31 cellular contexts compared by ENCODE assay signal in the genomic region with DNA sequence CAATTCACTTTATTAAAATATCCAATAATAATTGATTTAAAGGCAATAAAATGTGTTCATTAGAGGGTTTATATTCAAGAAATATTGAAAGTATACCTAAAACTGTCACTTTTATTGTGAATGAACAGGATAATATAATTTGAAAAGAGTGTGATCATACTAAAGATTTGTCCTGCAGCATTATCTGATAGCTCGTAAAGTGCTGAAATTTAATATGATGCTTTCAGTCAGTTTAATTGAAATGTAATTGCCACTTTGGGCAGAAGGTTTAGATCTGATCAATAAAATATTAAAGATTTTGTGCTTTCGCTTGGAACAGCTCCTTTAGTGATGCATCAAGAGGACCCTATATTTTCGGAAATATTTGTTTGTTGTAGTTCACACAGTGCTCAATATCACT.
DNase-seq lines count a peak whose midpoint lies in the region; ATAC-seq and TF ChIP-seq lines count a peak whose summit lies in the region.
"Had no signal": no experiment of that assay in that cellular context is flagged by ENCODE, and none has a peak within 500 bp of the region (broad histone marks: within the 10 kb centered on the region; RNA-seq: fewer than 3 reads in every experiment).

No MANE protein-coding gene starts in this region.

- no peaks in the 10 kb centered on the region for H4K20me1 ChIP-seq in SK-N-SH (ENCODE audit: insufficient read depth)
- H4K20me1 ChIP-seq: BLaER1; BLaER1 treated with 17β-estradiol and CSF1 and Interleukin-3, amounts not matched to agents 10 nM and 100 nM had no signal

- H3K79me2 ChIP-seq in SK-N-SH (ENCODE audit: insufficient read depth) = no peaks in the 10 kb centered on the region

- no peaks in the 10 kb centered on the region for H3K9me3 ChIP-seq in SK-N-SH
- no peaks in the 10 kb centered on the region for H3K9me3 ChIP-seq in tibial nerve
- H3K9me3 ChIP-seq: A549; BLaER1; BLaER1 treated with 17β-estradiol and CSF1 and Interleukin-3, amounts not matched to agents 10 nM and 100 nM; Caco-2 had no signal

- CTCF ChIA-PET in SK-N-SH (lab: Yijun Ruan, JAX) = interaction anchor here (0.7 to 1.7 kb wide), 6 partner anchors 94 to 662 kb away, joined by 3 to 7 read pairs (median 3); no protein-coding TSS in a partner anchor

- TF ChIP-seq CTCF in SK-N-SH (IDR thresholded peaks at IDR 0.05) = no peak
- no peak for TF ChIP-seq CTCF in tibial nerve (IDR thresholded peaks at IDR 0.05)

- peaks cover 0 to 12% of the 10 kb centered on the region in 2 experiments; a peak in 2 of 4 replicates for H3K4me1 ChIP-seq in SK-N-SH (ENCODE audit: control insufficient read depth in 1 of 2, insufficient read depth in 2 of 2, low read depth in 1 of 2, low read length in 1 of 2)
- H3K4me1 ChIP-seq in tibial nerve = no peaks in the 10 kb centered on the region
- H3K4me1 ChIP-seq: A549, Caco-2 had no signal

- TF ChIP-seq EP300 in SK-N-SH (IDR thresholded peaks at IDR 0.05; ENCODE audit: borderline replicate concordance in 1 of 2, low read depth in 1 of 2, low read length in 1 of 2) (peak in 1 of 2 experiments; percentile 83; a peak in 2 of 4 replicates), tibial nerve (IDR thresholded peaks at IDR 0.05) (no peak)

- DNase-seq in SK-N-DZ (ENCODE audit: low spot score) = peak; percentile 77
- peak; percentile 4 for DNase-seq in SK-N-SH
- DNase-seq in NCI-H1092 (lab: John Stamatoyannopoulos, UW) = no peak
- DNase-seq in tibial nerve (ENCODE audit: low spot score in 2 of 2) = no peak
- DNase-seq: 8988T; ACHN; AML-193; BE2C; C1 segment of cervical spinal cord; Caco-2; Calu3; CD4-positive, alpha-beta memory T cell; CD4-positive, alpha-beta T cell; CD4-positive, CD25-positive, alpha-beta regulatory T cell; CD8-positive, alpha-beta memory T cell; CD8-positive, alpha-beta T cell; COR-L47; DMS 273 treated with DMSO at 0.1 percent for 48 hours; DMS153; DMS53; DMS79; DMS79 treated with DMSO at 0.1 percent for 48 hours; DND-41; EL had no signal

- TF ChIP-seq RAD21 in SK-N-SH (IDR thresholded peaks at IDR 0.05; ENCODE audit: low read length) = no peak

- POLR2A ChIA-PET in SK-N-SH (lab: Yijun Ruan, JAX) = no interaction called here

- no peak overlapping the region for H3K4me2 ChIP-seq in SK-N-SH
- H3K4me2 ChIP-seq: A549; BLaER1; BLaER1 treated with 17β-estradiol and CSF1 and Interleukin-3, amounts not matched to agents 10 nM and 100 nM had no signal

- H3K27ac ChIP-seq in SK-N-SH (ENCODE audit: low read depth in 2 of 2, low read length in 1 of 2) = peak overlapping the region in 1 of 2 experiments; percentile 93; a peak in 2 of 4 replicates
- no peak overlapping the region for H3K27ac ChIP-seq in tibial nerve
- H3K27ac ChIP-seq: 22Rv1; A549; BLaER1; BLaER1 treated with 17β-estradiol and CSF1 and Interleukin-3, amounts not matched to agents 10 nM and 100 nM; C4-2B had no signal

- H3F3A ChIP-seq in SK-N-SH (replicated peaks; ENCODE audit: insufficient read depth) = no peaks in the 10 kb centered on the region

- H3K4me3 ChIP-seq in SK-N-SH (ENCODE audit: low read depth in 2 of 2, low read length in 1 of 2) (no peak overlapping the region), tibial nerve (no peak overlapping the region)
- H3K4me3 ChIP-seq: A549; BLaER1; BLaER1 treated with 17β-estradiol and CSF1 and Interleukin-3, amounts not matched to agents 10 nM and 100 nM had no signal

- H2AFZ ChIP-seq in SK-N-SH (ENCODE audit: low read depth) = no peak overlapping the region

- no peaks in the 10 kb centered on the region for H3K36me3 ChIP-seq in SK-N-SH (replicated peaks in 1 of 2; ENCODE audit: control insufficient read depth in 1 of 2, insufficient read depth in 2 of 2, low read length in 1 of 2)
- H3K36me3 ChIP-seq in tibial nerve = no peaks in the 10 kb centered on the region
- H3K36me3 ChIP-seq: BE2C; BLaER1; BLaER1 treated with 17β-estradiol and CSF1 and Interleukin-3, amounts not matched to agents 10 nM and 100 nM had no signal

- no peak overlapping the region for H3K9ac ChIP-seq in SK-N-SH
- H3K9ac ChIP-seq: BLaER1; BLaER1 treated with 17β-estradiol and CSF1 and Interleukin-3, amounts not matched to agents 10 nM and 100 nM had no signal

- TF ChIP-seq POLR2A in tibial nerve (IDR thresholded peaks at IDR 0.05) = no peak

- H3K27me3 ChIP-seq in SK-N-SH (ENCODE audit: insufficient read depth) = no peaks in the 10 kb centered on the region
- H3K27me3 ChIP-seq in tibial nerve = no peaks in the 10 kb centered on the region
- H3K27me3 ChIP-seq: BE2C; BLaER1; BLaER1 treated with 17β-estradiol and CSF1 and Interleukin-3, amounts not matched to agents 10 nM and 100 nM had no signal

- no peaks in the 10 kb centered on the region; the same call in 1 of the 2 replicates for H3K9me2 ChIP-seq in SK-N-SH

- 68% methylated on average over 3 of the region's 3 CpGs for WGBS in SK-N-SH (ENCODE audit: low lambda C conversion rate)
- 92 to 95% methylated on average over 3 of the region's 3 CpGs for WGBS in tibial nerve, 2 donors

- ATAC-seq in SK-N-SH treated with all-trans-retinoic acid at 6 μM for 48 hours = no peak
- no peak for ATAC-seq in GM19397 (IDR thresholded peaks at IDR 0.05; ENCODE audit: unreplicated experiment)
- ATAC-seq: A549; CD8-positive, alpha-beta T cell had no signal

TF ChIP-seq in SK-N-SH, 30 proteins besides CTCF, POLR2A, EP300 and RAD21:
- TF ChIP-seq GATA2 (CRISPR knock-in tag; IDR thresholded peaks at IDR 0.05) (peak; percentile 89), RXRA (IDR thresholded peaks at IDR 0.05; ENCODE audit: borderline replicate concordance, low read depth) (no peak), ELF1 (IDR thresholded peaks at IDR 0.05) (no peak), NRF1 (IDR thresholded peaks at IDR 0.05; ENCODE audit: low read depth, low read length) (no peak), TCF12 (IDR thresholded peaks at IDR 0.05) (no peak), FOSL2 (IDR thresholded peaks at IDR 0.05; ENCODE audit: borderline replicate concordance, low read depth) (no peak), RCOR1 (IDR thresholded peaks at IDR 0.05; ENCODE audit: low read length) (peak; percentile 37; the same call in 1 of the 2 replicates)
- TF ChIP-seq, protein P1, sequence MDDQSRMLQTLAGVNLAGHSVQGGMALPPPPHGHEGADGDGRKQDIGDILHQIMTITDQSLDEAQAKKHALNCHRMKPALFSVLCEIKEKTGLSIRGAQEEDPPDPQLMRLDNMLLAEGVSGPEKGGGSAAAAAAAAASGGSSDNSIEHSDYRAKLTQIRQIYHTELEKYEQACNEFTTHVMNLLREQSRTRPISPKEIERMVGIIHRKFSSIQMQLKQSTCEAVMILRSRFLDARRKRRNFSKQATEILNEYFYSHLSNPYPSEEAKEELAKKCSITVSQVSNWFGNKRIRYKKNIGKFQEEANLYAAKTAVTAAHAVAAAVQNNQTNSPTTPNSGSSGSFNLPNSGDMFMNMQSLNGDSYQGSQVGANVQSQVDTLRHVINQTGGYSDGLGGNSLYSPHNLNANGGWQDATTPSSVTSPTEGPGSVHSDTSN (IDR thresholded peaks at IDR 0.05) = no peak

TF ChIP-seq in SK-N-SH treated with all-trans-retinoic acid at 6 μM for 48 hours, 23 proteins besides CTCF, POLR2A, EP300 and RAD21:
- TF ChIP-seq ZNF70 (CRISPR knock-in tag; IDR thresholded peaks at IDR 0.05) (no peak), TCF4 (CRISPR knock-in tag; IDR thresholded peaks at IDR 0.05; ENCODE audit: borderline replicate concordance) (peak; percentile 69; the same call in 1 of the 2 replicates), RARB (CRISPR knock-in tag; IDR thresholded peaks at IDR 0.05) (no peak)
- TF ChIP-seq, protein P2, sequence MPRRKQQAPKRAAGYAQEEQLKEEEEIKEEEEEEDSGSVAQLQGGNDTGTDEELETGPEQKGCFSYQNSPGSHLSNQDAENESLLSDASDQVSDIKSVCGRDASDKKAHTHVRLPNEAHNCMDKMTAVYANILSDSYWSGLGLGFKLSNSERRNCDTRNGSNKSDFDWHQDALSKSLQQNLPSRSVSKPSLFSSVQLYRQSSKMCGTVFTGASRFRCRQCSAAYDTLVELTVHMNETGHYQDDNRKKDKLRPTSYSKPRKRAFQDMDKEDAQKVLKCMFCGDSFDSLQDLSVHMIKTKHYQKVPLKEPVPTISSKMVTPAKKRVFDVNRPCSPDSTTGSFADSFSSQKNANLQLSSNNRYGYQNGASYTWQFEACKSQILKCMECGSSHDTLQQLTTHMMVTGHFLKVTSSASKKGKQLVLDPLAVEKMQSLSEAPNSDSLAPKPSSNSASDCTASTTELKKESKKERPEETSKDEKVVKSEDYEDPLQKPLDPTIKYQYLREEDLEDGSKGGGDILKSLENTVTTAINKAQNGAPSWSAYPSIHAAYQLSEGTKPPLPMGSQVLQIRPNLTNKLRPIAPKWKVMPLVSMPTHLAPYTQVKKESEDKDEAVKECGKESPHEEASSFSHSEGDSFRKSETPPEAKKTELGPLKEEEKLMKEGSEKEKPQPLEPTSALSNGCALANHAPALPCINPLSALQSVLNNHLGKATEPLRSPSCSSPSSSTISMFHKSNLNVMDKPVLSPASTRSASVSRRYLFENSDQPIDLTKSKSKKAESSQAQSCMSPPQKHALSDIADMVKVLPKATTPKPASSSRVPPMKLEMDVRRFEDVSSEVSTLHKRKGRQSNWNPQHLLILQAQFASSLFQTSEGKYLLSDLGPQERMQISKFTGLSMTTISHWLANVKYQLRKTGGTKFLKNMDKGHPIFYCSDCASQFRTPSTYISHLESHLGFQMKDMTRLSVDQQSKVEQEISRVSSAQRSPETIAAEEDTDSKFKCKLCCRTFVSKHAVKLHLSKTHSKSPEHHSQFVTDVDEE (CRISPR knock-in tag; IDR thresholded peaks at IDR 0.05) = 0 out of 2 replicates have a peak, but pooled peaks have one; percentile 30
- TF ChIP-seq, protein P3, sequence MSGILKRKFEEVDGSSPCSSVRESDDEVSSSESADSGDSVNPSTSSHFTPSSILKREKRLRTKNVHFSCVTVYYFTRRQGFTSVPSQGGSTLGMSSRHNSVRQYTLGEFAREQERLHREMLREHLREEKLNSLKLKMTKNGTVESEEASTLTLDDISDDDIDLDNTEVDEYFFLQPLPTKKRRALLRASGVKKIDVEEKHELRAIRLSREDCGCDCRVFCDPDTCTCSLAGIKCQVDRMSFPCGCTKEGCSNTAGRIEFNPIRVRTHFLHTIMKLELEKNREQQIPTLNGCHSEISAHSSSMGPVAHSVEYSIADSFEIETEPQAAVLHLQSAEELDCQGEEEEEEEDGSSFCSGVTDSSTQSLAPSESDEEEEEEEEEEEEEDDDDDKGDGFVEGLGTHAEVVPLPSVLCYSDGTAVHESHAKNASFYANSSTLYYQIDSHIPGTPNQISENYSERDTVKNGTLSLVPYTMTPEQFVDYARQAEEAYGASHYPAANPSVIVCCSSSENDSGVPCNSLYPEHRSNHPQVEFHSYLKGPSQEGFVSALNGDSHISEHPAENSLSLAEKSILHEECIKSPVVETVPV (CRISPR knock-in tag; IDR thresholded peaks at IDR 0.05) = no peak

Comparison
In these comparisons a context has a peak if more than half of its experiments do, and no peak if none do; other contexts are left out.
1. DNase-seq: peak in SK-N-DZ (single experiment) and SK-N-SH (single experiment); none in NCI-H1092 (single experiment) and tibial nerve (0 of 2).